ENCODE assay signal across 1 cellular context in genomic region chr19:15282311-15282705, GRCh38.
TF ChIP-seq lines count a peak whose summit lies in the region.

No MANE protein-coding gene starts in this region.

TF ChIP-seq in HepG2, 621 proteins besides CTCF, POLR2A, EP300 and RAD21:
- TF ChIP-seq NPAS2 (CRISPR knock-in tag; IDR thresholded peaks at IDR 0.05; ENCODE audit: borderline replicate concordance), result no peak
- TF ChIP-seq ZNF660 (CRISPR knock-in tag; IDR thresholded peaks at IDR 0.05; ENCODE audit: borderline replicate concordance, low read depth), result no peak
- TF ChIP-seq ZNF317 (CRISPR knock-in tag; IDR thresholded peaks at IDR 0.05), result no peak
- no peak for TF ChIP-seq ARID3A (IDR thresholded peaks at IDR 0.05; ENCODE audit: low read depth, low read length)
